Comparison of ENCODE assay signal across 9 cellular contexts in genomic region chr12:9760699-9761406, GRCh38. TPM values are rescaled to one million over a fixed set of nuclear protein-coding genes. Genes with fewer than 3 reads are reported as not detected.
DNase-seq lines count a peak whose midpoint lies in the region; ATAC-seq and TF ChIP-seq lines count a peak whose summit lies in the region.
"Had no signal": no experiment of that assay in that cellular context is flagged by ENCODE, and none has a peak within 500 bp of the region (broad histone marks: within the 10 kb centered on the region; RNA-seq: fewer than 3 reads in every experiment).

Gene CD69 (minus strand): TSS chr12:9760901. CDS start chr12:9760820, 81 bp downstream.

- TF ChIP-seq POLR2A in breast epithelium (IDR thresholded peaks at IDR 0.05) = no peak

- intact Hi-C loops in breast epithelium (cut with DNase I; ENCODE audit: low total_unique reads) = no loop called here
- intact Hi-C loops in MCF 10A (cut with micrococcal nuclease) = no loop called here

- POLR2A ChIA-PET in MCF 10A (lab: Yijun Ruan, JAX) = no interaction called here
- POLR2A ChIA-PET in activated CD8-positive, alpha-beta memory T cell treated with anti-CD3 and anti-CD28 coated beads for 36 hours (lab: Charles Lee) = interaction anchor here (0.6 to 4.2 kb wide), 12 partner anchors 9 to 625 kb away, joined by 3 to 56 read pairs (median 8); partner anchors contain the start of genes CLEC2D and GABARAPL1

- no peaks in the 10 kb centered on the region for H3K9me3 ChIP-seq in breast epithelium
- H3K9me3 ChIP-seq: A549 had no signal

- H3K27ac Mint-ChIP-seq in MCF 10A (ENCODE audit: low read depth, unreplicated experiment) = no peak within 1 kb of the TSS
- peak within 1 kb of the TSS; percentile 95 for H3K27ac Mint-ChIP-seq in stimulated activated effector memory CD8-positive, alpha-beta T cell treated with anti-CD3 and anti-CD28 coated beads, Interleukin-12 subunit alpha, Interleukin-12 subunit beta, amount 100 ng/mL, for 72 hours

- H3K27me3 ChIP-seq in breast epithelium = no peaks in the 10 kb centered on the region

- peak; percentile 72 for ATAC-seq in stimulated activated effector memory CD8-positive, alpha-beta T cell treated with anti-CD3 and anti-CD28 coated beads, Interleukin-12 subunit alpha, Interleukin-12 subunit beta, amount 100 ng/mL, for 72 hours
- ATAC-seq: A549 had no signal

- CTCF ChIA-PET in MCF 10A (lab: Yijun Ruan, JAX) = interaction anchor here (1.7 to 3.8 kb wide), 2 partner anchors 10 to 13 kb away, joined by 4 to 29 read pairs; no protein-coding TSS in a partner anchor
- CTCF ChIA-PET in activated CD8-positive, alpha-beta memory T cell treated with anti-CD3 and anti-CD28 coated beads for 36 hours (lab: Charles Lee) = interaction anchor here (1.8 to 3.8 kb wide), 3 partner anchors 10 to 36 kb away, joined by 5 to 18 read pairs (median 14); no protein-coding TSS in a partner anchor

- H3K4me1 ChIP-seq in breast epithelium = no peaks in the 10 kb centered on the region
- H3K4me1 ChIP-seq: A549 had no signal

- H3K36me3 ChIP-seq in breast epithelium = no peaks in the 10 kb centered on the region

- in situ Hi-C loops in KBM-7 (cut with MboI; ENCODE audit: low pct_unique_long_range_greater_than_20kb, low sequenced_read_pairs) = no loop called here

- no peaks in the 10 kb centered on the region for H3K4me1 Mint-ChIP-seq in MCF 10A (ENCODE audit: insufficient read depth, unreplicated experiment)
- H3K4me1 Mint-ChIP-seq in stimulated activated effector memory CD8-positive, alpha-beta T cell treated with anti-CD3 and anti-CD28 coated beads, Interleukin-12 subunit alpha, Interleukin-12 subunit beta, amount 100 ng/mL, for 72 hours = peaks cover 39% of the 10 kb centered on the region

- BruUV-seq in MCF 10A (replicated peaks; lab: Mats Ljungman, UMichigan) = no TSS peak

- H3K4me3 Mint-ChIP-seq in MCF 10A (ENCODE audit: unreplicated experiment) = no peak within 1 kb of the TSS
- peak within 1 kb of the TSS; percentile 81 for H3K4me3 Mint-ChIP-seq in stimulated activated effector memory CD8-positive, alpha-beta T cell treated with anti-CD3 and anti-CD28 coated beads, Interleukin-12 subunit alpha, Interleukin-12 subunit beta, amount 100 ng/mL, for 72 hours

- TF ChIP-seq CTCF in breast epithelium (IDR thresholded peaks at IDR 0.05) = no peak
- no peak for TF ChIP-seq CTCF in MCF 10A (IDR thresholded peaks at IDR 0.05; ENCODE audit: unreplicated experiment)

- H3K36me3 Mint-ChIP-seq in MCF 10A (ENCODE audit: insufficient read depth, unreplicated experiment) = no peaks in the 10 kb centered on the region
- H3K36me3 Mint-ChIP-seq in stimulated activated effector memory CD8-positive, alpha-beta T cell treated with anti-CD3 and anti-CD28 coated beads, Interleukin-12 subunit alpha, Interleukin-12 subunit beta, amount 100 ng/mL, for 72 hours = peaks cover 77% of the 10 kb centered on the region

- peak within 1 kb of the TSS in 1 of 3 donors; percentile 24 for H3K4me3 ChIP-seq in breast epithelium
- H3K4me3 ChIP-seq: A549 had no signal

- no peak within 1 kb of the TSS for H3K27ac ChIP-seq in breast epithelium
- H3K27ac ChIP-seq: A549 had no signal

- no peaks in the 10 kb centered on the region for H3K9me3 Mint-ChIP-seq in MCF 10A (ENCODE audit: unreplicated experiment)
- H3K9me3 Mint-ChIP-seq in stimulated activated effector memory CD8-positive, alpha-beta T cell treated with anti-CD3 and anti-CD28 coated beads, Interleukin-12 subunit alpha, Interleukin-12 subunit beta, amount 100 ng/mL, for 72 hours = no peaks in the 10 kb centered on the region

- DNase-seq in breast epithelium (ENCODE audit: low spot score in 2 of 2) = no peak
- DNase-seq in MCF 10A (ENCODE audit: unreplicated experiment) = no peak
- peak; percentile 97 for DNase-seq in KBM-7
- DNase-seq in iris pigment epithelial cell (ENCODE audit: low read depth) = peak; percentile 18
- DNase-seq in stimulated activated effector memory CD8-positive, alpha-beta T cell treated with anti-CD3 and anti-CD28 coated beads, Interleukin-12 subunit alpha, Interleukin-12 subunit beta, amount 100 ng/mL, for 72 hours (ENCODE audit: low spot score in 2 of 2) = peak; percentile 53 to 90
- no peak for DNase-seq in hypothalamus (lab: John Stamatoyannopoulos, UW)
- no peak for DNase-seq in islet precursor cell

- peaks cover 57% of the 10 kb centered on the region for H3K27me3 Mint-ChIP-seq in MCF 10A (ENCODE audit: insufficient read depth, unreplicated experiment)

RNA-seq across cellular contexts. Expression of gene CD69, which starts in this region (rescaled TPM):
- total RNA-seq in breast epithelium (10 to 100 TPM in 2 of 3 donors, 1 to 10 TPM in 1; 7.4 to 21.4 (median 11.5) TPM), MCF 10A (2022) (not detected in 2 replicates)
- 10 to 100 TPM; 80.0 to 83.5 TPM for total RNA-seq in activated CD8-positive, alpha-beta memory T cell treated with anti-CD3 and anti-CD28 coated beads for 36 hours

Comparison
In these comparisons a context has a peak if more than half of its experiments do, and no peak if none do; other contexts are left out.
1. DNase-seq: peak in KBM-7 (single experiment), iris pigment epithelial cell (single experiment) and stimulated activated effector memory CD8-positive, alpha-beta T cell treated with anti-CD3 and anti-CD28 coated beads, Interleukin-12 subunit alpha, Interleukin-12 subunit beta, amount 100 ng/mL, for 72 hours (2 of 2); none in breast epithelium (0 of 2), MCF 10A (single experiment), hypothalamus (0 of 51) and islet precursor cell (single experiment).